In the genomic region with DNA sequence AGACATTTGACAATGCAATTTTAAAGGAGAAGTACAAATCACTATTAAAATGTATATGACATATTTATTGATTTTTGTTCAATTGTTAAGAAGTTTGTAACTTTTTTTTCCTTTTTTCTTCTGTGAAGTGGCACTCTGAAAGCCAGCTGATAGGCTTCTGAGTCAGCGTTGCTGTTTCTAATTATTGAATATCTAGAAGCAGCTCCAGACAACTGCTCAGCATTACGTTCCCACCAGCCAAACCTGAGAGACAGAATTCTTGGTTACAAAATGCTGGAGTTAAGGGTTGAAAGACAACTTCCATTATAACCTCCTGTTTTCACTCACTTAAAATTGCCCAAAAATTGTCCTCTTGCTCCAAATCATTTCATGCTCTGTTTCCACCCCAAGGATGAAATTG, we compare ENCODE assay signal across 1 cellular context.
TF ChIP-seq lines count a peak whose summit lies in the region.

No MANE protein-coding gene starts in this region.

TF ChIP-seq in HepG2, 621 proteins besides CTCF, POLR2A, EP300 and RAD21:
- TF ChIP-seq ZNF510 (CRISPR knock-in tag; IDR thresholded peaks at IDR 0.05; ENCODE audit: low read depth), result no peak
- TF ChIP-seq ZNF615 (CRISPR knock-in tag; IDR thresholded peaks at IDR 0.05; ENCODE audit: borderline replicate concordance), result no peak
